Comparison of ENCODE assay signal across 8 cellular contexts in genomic region chr2:66437601-66438497, GRCh38. TPM values are rescaled to one million over a fixed set of nuclear protein-coding genes. Genes with fewer than 3 reads are reported as not detected.
DNase-seq lines count a peak whose midpoint lies in the region; ATAC-seq and TF ChIP-seq lines count a peak whose summit lies in the region.

No MANE protein-coding gene starts in this region.

- ATAC-seq in activated T-helper 17 cell treated with anti-CD3 and anti-CD28 coated beads, Interleukin-2, amount 50 U/mL, for 72 hours (replicated peaks): no peak
- no peak for ATAC-seq in HG03439 (IDR thresholded peaks at IDR 0.05; ENCODE audit: unreplicated experiment)
- no peak for ATAC-seq in GM21447 (IDR thresholded peaks at IDR 0.05; ENCODE audit: unreplicated experiment)

- peaks cover 62% of the 10 kb centered on the region for H3K27me3 Mint-ChIP-seq in activated T-helper 17 cell treated with anti-CD3 and anti-CD28 coated beads, Interleukin-2, amount 50 U/mL, for 72 hours

- H3K4me1 ChIP-seq in HUES6 (ENCODE audit: control insufficient read depth, insufficient read depth, low read length) (peaks cover 48% of the 10 kb centered on the region), breast epithelium (no peaks in the 10 kb centered on the region), stomach smooth muscle (ENCODE audit: control insufficient read depth, insufficient read depth, low read length) (peaks cover 11% of the 10 kb centered on the region)

- no peak overlapping the region for H3K4me3 Mint-ChIP-seq in activated T-helper 17 cell treated with anti-CD3 and anti-CD28 coated beads, Interleukin-2, amount 50 U/mL, for 72 hours

- peak overlapping the region; percentile 65 for H3K4me3 ChIP-seq in HUES6 (ENCODE audit: low read depth, low read length)
- H3K4me3 ChIP-seq in breast epithelium: peak overlapping the region; percentile 69 to 77 (median 76)
- peak overlapping the region; percentile 58 for H3K4me3 ChIP-seq in kidney epithelial cell (ENCODE audit: low read depth, low read length)
- H3K4me3 ChIP-seq in stomach smooth muscle (ENCODE audit: low read length in 2 of 2): peak overlapping the region; percentile 61 to 95

- intact Hi-C loops in breast epithelium (cut with DNase I; ENCODE audit: low total_unique reads): loop anchor here (10.0 kb wide), 1 partner anchor 137 kb away; no protein-coding TSS in a partner anchor

- H3K9ac ChIP-seq in HUES6 (ENCODE audit: low read length): peak overlapping the region; percentile 44
- peak overlapping the region; percentile 93 to 95 for H3K9ac ChIP-seq in stomach smooth muscle (ENCODE audit: low read length in 2 of 2)

- H3K4me1 Mint-ChIP-seq in activated T-helper 17 cell treated with anti-CD3 and anti-CD28 coated beads, Interleukin-2, amount 50 U/mL, for 72 hours: peaks cover 8% of the 10 kb centered on the region

- H3K27ac ChIP-seq in HUES6 (ENCODE audit: low read depth, low read length): no peak overlapping the region
- peak overlapping the region; percentile 74 to 77 for H3K27ac ChIP-seq in breast epithelium
- H3K27ac ChIP-seq in stomach smooth muscle (ENCODE audit: low read length): peak overlapping the region; percentile 97

- TF ChIP-seq CTCF in breast epithelium (IDR thresholded peaks at IDR 0.05) (no peak), kidney epithelial cell (IDR thresholded peaks at IDR 0.05; ENCODE audit: insufficient read depth, low read length, poor library complexity, severe bottlenecking) (no peak)

- H3K27me3 ChIP-seq in HUES6 (ENCODE audit: control insufficient read depth, insufficient read depth, low read length): peaks cover 99% of the 10 kb centered on the region
- no peaks in the 10 kb centered on the region for H3K27me3 ChIP-seq in breast epithelium
- peaks cover 51% of the 10 kb centered on the region for H3K27me3 ChIP-seq in kidney epithelial cell (ENCODE audit: control insufficient read depth, insufficient read depth, low read length)
- H3K27me3 ChIP-seq in stomach smooth muscle (ENCODE audit: control insufficient read depth in 1 of 2, insufficient read depth in 2 of 2, low read length in 2 of 2): no peaks in the 10 kb centered on the region

- H3K36me3 ChIP-seq in HUES6 (ENCODE audit: control insufficient read depth, insufficient read depth, low read length) (no peaks in the 10 kb centered on the region), breast epithelium (no peaks in the 10 kb centered on the region), kidney epithelial cell (ENCODE audit: control insufficient read depth, insufficient read depth, low read length) (no peaks in the 10 kb centered on the region), stomach smooth muscle (ENCODE audit: control insufficient read depth in 2 of 2, insufficient read depth in 2 of 2, low read length in 2 of 2) (peaks cover 21 to 25% of the 10 kb centered on the region in 2 donors)

- no peaks in the 10 kb centered on the region for H3K36me3 Mint-ChIP-seq in activated T-helper 17 cell treated with anti-CD3 and anti-CD28 coated beads, Interleukin-2, amount 50 U/mL, for 72 hours (ENCODE audit: low read depth)

- H3K27ac Mint-ChIP-seq in activated T-helper 17 cell treated with anti-CD3 and anti-CD28 coated beads, Interleukin-2, amount 50 U/mL, for 72 hours: no peak overlapping the region

- no peaks in the 10 kb centered on the region for H3K9me3 Mint-ChIP-seq in activated T-helper 17 cell treated with anti-CD3 and anti-CD28 coated beads, Interleukin-2, amount 50 U/mL, for 72 hours

- DNase-seq in breast epithelium (ENCODE audit: low spot score in 2 of 2) (no peak), kidney epithelial cell (ENCODE audit: low read depth) (no peak), NCI-H146 (lab: John Stamatoyannopoulos, UW) (no peak)

- no peak for TF ChIP-seq POLR2A in breast epithelium (IDR thresholded peaks at IDR 0.05)

- no peaks in the 10 kb centered on the region for H3K9me3 ChIP-seq in HUES6 (ENCODE audit: control insufficient read depth, insufficient read depth, low read depth, low read length)
- H3K9me3 ChIP-seq in breast epithelium: no peaks in the 10 kb centered on the region
- no peaks in the 10 kb centered on the region for H3K9me3 ChIP-seq in stomach smooth muscle (ENCODE audit: control insufficient read depth in 2 of 2, low read length in 2 of 2)

RNA-seq across cellular contexts. Expression of gene MEIS1, which starts 2.9 kb away (rescaled TPM):
- total RNA-seq in breast epithelium (10 to 100 TPM; 23.0 to 37.9 (median 37.0) TPM), kidney epithelial cell (3.6 and 8.2 TPM in 2 replicates)
- total RNA-seq in activated T-helper 17 cell treated with anti-CD3 and anti-CD28 coated beads, Interleukin-2, amount 50 U/mL, for 72 hours: not detected
